Comparison of ENCODE assay signal across 10 cellular contexts in genomic region chr11:69588270-69588669, GRCh38. TPM values are rescaled to one million over a fixed set of nuclear protein-coding genes. Genes with fewer than 3 reads are reported as not detected.
DNase-seq lines count a peak whose midpoint lies in the region; ATAC-seq and TF ChIP-seq lines count a peak whose summit lies in the region.
"Had no signal": no experiment of that assay in that cellular context is flagged by ENCODE, and none has a peak within 500 bp of the region (broad histone marks: within the 10 kb centered on the region; RNA-seq: fewer than 3 reads in every experiment).

No MANE protein-coding gene starts in this region.

- no peak overlapping the region for H2BK12ac ChIP-seq in mesenchymal stem cell (ENCODE audit: low read length in 2 of 2)

- H3K27ac ChIP-seq in brain microvascular endothelial cell (peak overlapping the region; percentile 44), mesenchymal stem cell (ENCODE audit: low read length, poor library complexity, severe bottlenecking) (no peak overlapping the region)

- H3K36me3 ChIP-seq in brain microvascular endothelial cell (replicated peaks), result no peaks in the 10 kb centered on the region
- H3K36me3 ChIP-seq in mesenchymal stem cell (ENCODE audit: control insufficient read depth in 1 of 2, insufficient read depth in 2 of 2, low read depth in 1 of 2, low read length in 2 of 2), result no peaks in the 10 kb centered on the region

- no peak overlapping the region for H3K18ac ChIP-seq in mesenchymal stem cell (ENCODE audit: low read depth in 1 of 2, low read length in 2 of 2)

- no peak overlapping the region for H4K8ac ChIP-seq in mesenchymal stem cell (ENCODE audit: low read length)

- no peak overlapping the region for H3K14ac ChIP-seq in mesenchymal stem cell (ENCODE audit: low read length in 2 of 2)

- TF ChIP-seq CTCF in AG09319 (IDR thresholded peaks at IDR 0.05; ENCODE audit: low read depth, low read length) (peak; percentile 9), brain microvascular endothelial cell (IDR thresholded peaks at IDR 0.05; ENCODE audit: low read depth, low read length, missing control alignments) (peak; percentile 71)

- H3K4ac ChIP-seq in mesenchymal stem cell (ENCODE audit: low read depth in 1 of 2, low read length in 2 of 2), result no peak overlapping the region

- no peak overlapping the region for H2BK5ac ChIP-seq in mesenchymal stem cell (ENCODE audit: low read depth, low read length, poor library complexity, severe bottlenecking)

- H2BK15ac ChIP-seq in mesenchymal stem cell (ENCODE audit: low read depth, poor library complexity, severe bottlenecking), result no peak overlapping the region

- in situ Hi-C loops in brain microvascular endothelial cell (cut with HindIII; ENCODE audit: low pct_ligation_motif_present, low sequenced_read_pairs), result no loop called here

- WGBS in mesenchymal stem cell, result 12% methylated on average over 4 of the region's 5 CpGs

- ATAC-seq in HG03571 (IDR thresholded peaks at IDR 0.05; ENCODE audit: unreplicated experiment), result no peak
- ATAC-seq in HG02642 (IDR thresholded peaks at IDR 0.05; ENCODE audit: poor library complexity, unreplicated experiment), result no peak
- ATAC-seq: activated T-cell treated with anti-CD3 and anti-CD28 coated beads, Interleukin-2, amount 50 U/mL, for 72 hours had no signal

- H2AFZ ChIP-seq in mesenchymal stem cell (ENCODE audit: low read depth, low read length), result no peak overlapping the region

- H3K27me3 ChIP-seq in brain microvascular endothelial cell (replicated peaks), result no peaks in the 10 kb centered on the region
- no peaks in the 10 kb centered on the region for H3K27me3 ChIP-seq in mesenchymal stem cell (ENCODE audit: control insufficient read depth in 1 of 2, insufficient read depth in 1 of 2, low read length in 2 of 2)

- DNase-seq in AG09319 (ENCODE audit: extremely low read depth, low read depth) (no peak), HT1080 (ENCODE audit: low read depth) (peak; percentile 90), brain microvascular endothelial cell (peak; percentile 87), mesenchymal stem cell (peak; percentile 58), NCI-H510A (lab: John Stamatoyannopoulos, UW) (no peak)
- no peak for DNase-seq in activated CD4-positive, alpha-beta T cell treated with anti-CD3 and anti-CD28 coated beads, Interleukin-2, amount 50 U/mL, for 4 hours
- DNase-seq: activated T-cell treated with anti-CD3 and anti-CD28 coated beads, Interleukin-2, amount 50 U/mL, for 72 hours; NK-92 treated with Interleukin-12 subunit alpha and Interleukin-12 subunit beta, amount 100 ng/mL, for 24 hours had no signal

- H3K4me3 ChIP-seq in brain microvascular endothelial cell (ENCODE audit: low read depth, low read length), result no peak overlapping the region
- H3K4me3 ChIP-seq in mesenchymal stem cell (ENCODE audit: insufficient read depth in 1 of 2, low read depth in 1 of 2, low read length in 2 of 2), result no peak overlapping the region

- H3K4me1 ChIP-seq in mesenchymal stem cell (ENCODE audit: control insufficient read depth, insufficient read depth, low read depth, low read length), result peaks cover 3% of the 10 kb centered on the region

- peak overlapping the region; percentile 70 for H3K9ac ChIP-seq in mesenchymal stem cell (ENCODE audit: low read length)

- H3K4me2 ChIP-seq in mesenchymal stem cell (ENCODE audit: low read length, poor library complexity, severe bottlenecking), result no peak overlapping the region

- no peaks in the 10 kb centered on the region for H3K79me1 ChIP-seq in mesenchymal stem cell (replicated peaks; ENCODE audit: low read length, poor library complexity, severe bottlenecking)

- H2AK5ac ChIP-seq in mesenchymal stem cell (ENCODE audit: low read length, severe bottlenecking), result no peak overlapping the region

- H2BK120ac ChIP-seq in mesenchymal stem cell (ENCODE audit: low read depth, low read length), result no peak overlapping the region

- no peak overlapping the region for H3K23ac ChIP-seq in mesenchymal stem cell (ENCODE audit: low read length in 2 of 2)

- no peak overlapping the region for H4K91ac ChIP-seq in mesenchymal stem cell (ENCODE audit: low read length)

- H3K9me3 ChIP-seq in mesenchymal stem cell (ENCODE audit: control insufficient read depth, low read length), result peaks cover 8% of the 10 kb centered on the region

RNA-seq across cellular contexts. Expression of gene CCND1, which starts 52.7 kb away (rescaled TPM):
- 617 and 803 TPM in 2 replicates for total RNA-seq in HT1080 (2014; rRNA removed; shearing (Covaris generic))
- 296 and 343 TPM in 2 replicates for polyA plus RNA-seq in HT1080 (2015; cell fraction: cytosol; rRNA removed)
- 337 and 347 TPM in 2 replicates for polyA plus RNA-seq in HT1080 (2015; cell fraction: nucleus; rRNA removed)
- polyA plus RNA-seq in mesenchymal stem cell (2013, experiment 1 of 2), result 324 TPM
- 321 TPM for polyA plus RNA-seq in mesenchymal stem cell (2013, experiment 2 of 2)

Comparison
In these comparisons a context has a peak if more than half of its experiments do, and no peak if none do; other contexts are left out.
1. DNase-seq: peak in HT1080 (single experiment), brain microvascular endothelial cell (single experiment) and mesenchymal stem cell (single experiment); none in AG09319 (single experiment), NCI-H510A (single experiment) and activated CD4-positive, alpha-beta T cell treated with anti-CD3 and anti-CD28 coated beads, Interleukin-2, amount 50 U/mL, for 4 hours (0 of 2).